Comparison of ENCODE assay signal across 3 cellular contexts in the genomic region with DNA sequence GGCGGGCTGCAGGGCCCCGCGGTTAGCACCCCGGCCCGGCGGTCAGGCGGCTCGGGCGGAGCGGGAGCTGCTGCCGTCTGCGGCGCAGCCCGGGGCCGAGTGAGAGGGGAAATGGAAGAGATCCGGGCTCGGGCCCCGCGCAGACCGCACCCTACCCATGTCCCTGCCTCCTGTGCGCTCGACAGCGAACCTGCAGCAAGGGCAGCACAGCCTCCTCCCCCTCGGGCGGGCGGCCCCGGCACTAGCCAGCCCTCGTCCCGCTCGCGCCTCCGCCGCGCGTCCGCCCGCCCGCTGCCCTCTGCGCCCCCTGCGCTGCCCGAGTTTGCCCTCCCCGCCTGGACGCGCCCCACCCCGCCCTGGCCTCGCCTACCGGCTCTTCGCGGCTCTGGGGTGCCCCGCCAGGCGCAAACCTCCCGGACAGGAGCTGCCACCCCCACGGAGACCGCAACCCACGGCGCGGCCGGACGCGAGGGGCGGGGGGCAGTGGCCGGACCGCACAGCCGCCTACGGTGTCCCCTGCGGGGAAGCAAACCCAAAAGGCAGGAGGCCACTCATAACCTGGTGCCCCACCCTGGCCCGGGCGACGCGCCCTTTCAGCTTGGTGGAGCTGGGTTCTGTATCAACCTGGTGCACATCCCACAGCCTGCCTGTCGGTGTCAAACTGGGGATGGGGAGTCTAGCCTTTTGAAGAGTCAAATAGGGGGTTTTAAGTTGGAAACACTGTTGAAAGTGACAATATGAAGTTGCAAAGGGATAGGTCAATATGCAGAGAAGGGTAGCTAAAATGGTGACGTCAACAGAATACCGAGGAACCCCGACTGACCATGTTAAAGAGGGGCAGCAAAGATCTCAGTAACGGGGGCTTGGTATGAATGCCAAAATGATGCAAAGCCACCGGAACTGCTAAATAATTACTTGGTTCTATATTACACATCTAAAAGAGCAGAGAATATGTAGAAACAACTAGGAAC.
TF ChIP-seq lines count a peak whose summit lies in the region.

A gene (minus strand): TSS at position 101 of the 971 bp plus-strand sequence. CDS start 454 bp downstream, outside the sequence.

TF ChIP-seq in A549, 52 proteins besides CTCF, POLR2A, EP300 and RAD21:
- TF ChIP-seq ESRRA (IDR thresholded peaks at IDR 0.05; ENCODE audit: borderline replicate concordance, low read length): no peak
- TF ChIP-seq HOXB13 (CRISPR knock-in tag; IDR thresholded peaks at IDR 0.05; ENCODE audit: low read depth): no peak
- TF ChIP-seq FOXS1 (CRISPR knock-in tag; IDR thresholded peaks at IDR 0.05): no peak
- no peak for TF ChIP-seq CEBPB (IDR thresholded peaks at IDR 0.05)
- no peak for TF ChIP-seq ZSCAN20 (CRISPR knock-in tag; IDR thresholded peaks at IDR 0.05)
- no peak for TF ChIP-seq HOXA7 (CRISPR knock-in tag; IDR thresholded peaks at IDR 0.05)
- no peak for TF ChIP-seq RNF2 (IDR thresholded peaks at IDR 0.05; ENCODE audit: borderline replicate concordance, low read depth)

TF ChIP-seq in GM23338, 12 proteins besides CTCF, POLR2A, EP300 and RAD21:
- TF ChIP-seq CREB1 (CRISPR knock-in tag; IDR thresholded peaks at IDR 0.05; ENCODE audit: low read depth): peak; percentile 60
- TF ChIP-seq EZH2 (IDR thresholded peaks at IDR 0.05; ENCODE audit: low read depth, unreplicated experiment): peak; percentile 87
- TF ChIP-seq EZH2phosphoT487 (IDR thresholded peaks at IDR 0.05; ENCODE audit: unreplicated experiment): peak; percentile 81
- TF ChIP-seq STAT1 (IDR thresholded peaks at IDR 0.05; ENCODE audit: unreplicated experiment): no peak
- no peak for TF ChIP-seq JUNB (IDR thresholded peaks at IDR 0.05; ENCODE audit: unreplicated experiment)
TF ChIP-seq in GM23338: peak in this region for 3.

TF ChIP-seq in GM12878, 131 proteins besides CTCF, POLR2A, EP300 and RAD21:
- no peak for TF ChIP-seq MYC (IDR thresholded peaks at IDR 0.05; ENCODE audit: insufficient read depth, insufficient read length, insufficient replicate concordance, low read length, severe bottlenecking)
- TF ChIP-seq SMC3 (IDR thresholded peaks at IDR 0.05; ENCODE audit: borderline replicate concordance, low read length): no peak
- no peak for TF ChIP-seq LARP7 (IDR thresholded peaks at IDR 0.05)
- TF ChIP-seq, protein P1, sequence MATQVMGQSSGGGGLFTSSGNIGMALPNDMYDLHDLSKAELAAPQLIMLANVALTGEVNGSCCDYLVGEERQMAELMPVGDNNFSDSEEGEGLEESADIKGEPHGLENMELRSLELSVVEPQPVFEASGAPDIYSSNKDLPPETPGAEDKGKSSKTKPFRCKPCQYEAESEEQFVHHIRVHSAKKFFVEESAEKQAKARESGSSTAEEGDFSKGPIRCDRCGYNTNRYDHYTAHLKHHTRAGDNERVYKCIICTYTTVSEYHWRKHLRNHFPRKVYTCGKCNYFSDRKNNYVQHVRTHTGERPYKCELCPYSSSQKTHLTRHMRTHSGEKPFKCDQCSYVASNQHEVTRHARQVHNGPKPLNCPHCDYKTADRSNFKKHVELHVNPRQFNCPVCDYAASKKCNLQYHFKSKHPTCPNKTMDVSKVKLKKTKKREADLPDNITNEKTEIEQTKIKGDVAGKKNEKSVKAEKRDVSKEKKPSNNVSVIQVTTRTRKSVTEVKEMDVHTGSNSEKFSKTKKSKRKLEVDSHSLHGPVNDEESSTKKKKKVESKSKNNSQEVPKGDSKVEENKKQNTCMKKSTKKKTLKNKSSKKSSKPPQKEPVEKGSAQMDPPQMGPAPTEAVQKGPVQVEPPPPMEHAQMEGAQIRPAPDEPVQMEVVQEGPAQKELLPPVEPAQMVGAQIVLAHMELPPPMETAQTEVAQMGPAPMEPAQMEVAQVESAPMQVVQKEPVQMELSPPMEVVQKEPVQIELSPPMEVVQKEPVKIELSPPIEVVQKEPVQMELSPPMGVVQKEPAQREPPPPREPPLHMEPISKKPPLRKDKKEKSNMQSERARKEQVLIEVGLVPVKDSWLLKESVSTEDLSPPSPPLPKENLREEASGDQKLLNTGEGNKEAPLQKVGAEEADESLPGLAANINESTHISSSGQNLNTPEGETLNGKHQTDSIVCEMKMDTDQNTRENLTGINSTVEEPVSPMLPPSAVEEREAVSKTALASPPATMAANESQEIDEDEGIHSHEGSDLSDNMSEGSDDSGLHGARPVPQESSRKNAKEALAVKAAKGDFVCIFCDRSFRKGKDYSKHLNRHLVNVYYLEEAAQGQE (IDR thresholded peaks at IDR 0.05; ENCODE audit: low read depth, low read length): no peak
- no peak for TF ChIP-seq PML (IDR thresholded peaks at IDR 0.05; ENCODE audit: low read length)
- no peak for TF ChIP-seq IKZF2 (IDR thresholded peaks at IDR 0.05)
- TF ChIP-seq SUZ12 (IDR thresholded peaks at IDR 0.05; ENCODE audit: unreplicated experiment): peak; percentile 98
- TF ChIP-seq RB1 (IDR thresholded peaks at IDR 0.05; ENCODE audit: borderline replicate concordance): no peak
- TF ChIP-seq EZH2 (IDR thresholded peaks at IDR 0.05; ENCODE audit: borderline replicate concordance, control insufficient read depth, low read depth, low read length): 0 out of 2 replicates have a peak, but pooled peaks have one; percentile 23
- TF ChIP-seq, protein P2, sequence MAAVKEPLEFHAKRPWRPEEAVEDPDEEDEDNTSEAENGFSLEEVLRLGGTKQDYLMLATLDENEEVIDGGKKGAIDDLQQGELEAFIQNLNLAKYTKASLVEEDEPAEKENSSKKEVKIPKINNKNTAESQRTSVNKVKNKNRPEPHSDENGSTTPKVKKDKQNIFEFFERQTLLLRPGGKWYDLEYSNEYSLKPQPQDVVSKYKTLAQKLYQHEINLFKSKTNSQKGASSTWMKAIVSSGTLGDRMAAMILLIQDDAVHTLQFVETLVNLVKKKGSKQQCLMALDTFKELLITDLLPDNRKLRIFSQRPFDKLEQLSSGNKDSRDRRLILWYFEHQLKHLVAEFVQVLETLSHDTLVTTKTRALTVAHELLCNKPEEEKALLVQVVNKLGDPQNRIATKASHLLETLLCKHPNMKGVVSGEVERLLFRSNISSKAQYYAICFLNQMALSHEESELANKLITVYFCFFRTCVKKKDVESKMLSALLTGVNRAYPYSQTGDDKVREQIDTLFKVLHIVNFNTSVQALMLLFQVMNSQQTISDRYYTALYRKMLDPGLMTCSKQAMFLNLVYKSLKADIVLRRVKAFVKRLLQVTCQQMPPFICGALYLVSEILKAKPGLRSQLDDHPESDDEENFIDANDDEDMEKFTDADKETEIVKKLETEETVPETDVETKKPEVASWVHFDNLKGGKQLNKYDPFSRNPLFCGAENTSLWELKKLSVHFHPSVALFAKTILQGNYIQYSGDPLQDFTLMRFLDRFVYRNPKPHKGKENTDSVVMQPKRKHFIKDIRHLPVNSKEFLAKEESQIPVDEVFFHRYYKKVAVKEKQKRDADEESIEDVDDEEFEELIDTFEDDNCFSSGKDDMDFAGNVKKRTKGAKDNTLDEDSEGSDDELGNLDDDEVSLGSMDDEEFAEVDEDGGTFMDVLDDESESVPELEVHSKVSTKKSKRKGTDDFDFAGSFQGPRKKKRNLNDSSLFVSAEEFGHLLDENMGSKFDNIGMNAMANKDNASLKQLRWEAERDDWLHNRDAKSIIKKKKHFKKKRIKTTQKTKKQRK (IDR thresholded peaks at IDR 0.05; ENCODE audit: low read depth, low read length): no peak
TF ChIP-seq in GM12878: peak in this region for 2.
